Comparison of ENCODE assay signal across 8 cellular contexts in genomic region chr7:69738396-69738889, GRCh38.
DNase-seq lines count a peak whose midpoint lies in the region; ATAC-seq and TF ChIP-seq lines count a peak whose summit lies in the region.

No MANE protein-coding gene starts in this region.

- H3K27me3 ChIP-seq in BLaER1 (no peaks in the 10 kb centered on the region), ascending aorta (no peaks in the 10 kb centered on the region)

- DNase-seq in astrocyte of the spinal cord (ENCODE audit: low read depth, low spot score) (peak; percentile 37), SHP77 (lab: John Stamatoyannopoulos, UW) (no peak), caudate nucleus (lab: John Stamatoyannopoulos, UW) (no peak), ascending aorta (ENCODE audit: low spot score in 2 of 2) (no peak)
- no peak for DNase-seq in stimulated activated CD4-positive, alpha-beta T cell treated with anti-CD3 and anti-CD28 coated beads, Interleukin-4, amount 100 ng/mL, for 24 hours

- H3K27ac ChIP-seq in BLaER1 = peak overlapping the region; percentile 77
- no peak overlapping the region for H3K27ac ChIP-seq in caudate nucleus (ENCODE audit: low read depth, low read length)
- no peak overlapping the region for H3K27ac ChIP-seq in ascending aorta

- H3K9me3 ChIP-seq in BLaER1 (no peaks in the 10 kb centered on the region), ascending aorta (no peaks in the 10 kb centered on the region)

- intact Hi-C loops in ascending aorta (cut with DNase I) = no loop called here

- ATAC-seq in GM19372 (IDR thresholded peaks at IDR 0.05; ENCODE audit: low read depth, unreplicated experiment) = peak; percentile 47
- ATAC-seq in HG03175 (IDR thresholded peaks at IDR 0.05; ENCODE audit: unreplicated experiment) = peak; percentile 63

- TF ChIP-seq CTCF in astrocyte of the spinal cord (IDR thresholded peaks at IDR 0.05; ENCODE audit: low read depth, low read length) (no peak), ascending aorta (IDR thresholded peaks at IDR 0.05) (no peak)

- H3K4me2 ChIP-seq in BLaER1 = peak overlapping the region; percentile 76

- H3K36me3 ChIP-seq in BLaER1 = no peaks in the 10 kb centered on the region
- H3K36me3 ChIP-seq in ascending aorta = no peaks in the 10 kb centered on the region

- H3K4me1 ChIP-seq in BLaER1 = peaks cover 90% of the 10 kb centered on the region
- H3K4me1 ChIP-seq in ascending aorta = no peaks in the 10 kb centered on the region

- peak overlapping the region; percentile 51; the same call in 1 of the 2 replicates for H3K9ac ChIP-seq in BLaER1

- in situ Hi-C loops in astrocyte of the spinal cord (cut with HindIII; ENCODE audit: low sequenced_read_pairs) = no loop called here

- H3K4me3 ChIP-seq in BLaER1 (peak overlapping the region; percentile 51), astrocyte of the spinal cord (ENCODE audit: low read depth, low read length) (no peak overlapping the region), ascending aorta (no peak overlapping the region)

- H4K20me1 ChIP-seq in BLaER1 = peaks cover 92% of the 10 kb centered on the region
